Comparison of ENCODE assay signal across 13 cellular contexts in the genomic region with DNA sequence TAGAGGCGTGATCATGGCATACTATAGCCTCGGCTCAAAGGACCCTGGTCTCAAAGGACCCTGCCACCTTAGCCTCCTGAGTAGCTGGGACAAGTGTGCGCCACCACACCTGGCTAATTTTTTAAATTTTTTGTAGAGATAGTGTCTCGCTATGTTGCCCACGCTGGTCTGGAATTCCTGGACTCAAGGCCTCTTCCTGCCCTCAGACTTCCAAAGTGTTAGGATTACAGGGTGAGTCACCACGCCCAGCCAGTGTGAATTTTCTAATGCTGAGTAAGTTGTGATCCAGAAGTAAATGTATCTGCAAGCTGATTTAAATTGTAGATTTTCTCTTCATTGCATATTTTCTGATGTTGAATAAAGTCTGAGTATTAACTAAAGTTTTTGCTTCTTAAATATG. TPM values are rescaled to one million over a fixed set of nuclear protein-coding genes. Genes with fewer than 3 reads are reported as not detected.
A peak's percentile ranks its signal among the peaks of the same experiment; 100 is the strongest.
DNase-seq lines count a peak whose midpoint lies in the region; ATAC-seq and TF ChIP-seq lines count a peak whose summit lies in the region.
"Had no signal": no experiment of that assay in that cellular context is flagged by ENCODE, and none has a peak within 500 bp of the region (broad histone marks: within the 10 kb centered on the region; RNA-seq: fewer than 3 reads in every experiment).

No MANE protein-coding gene starts in this region.

- H3K4me1 ChIP-seq in BLaER1 (peaks cover 36% of the 10 kb centered on the region), mesodermal cell (ENCODE audit: control insufficient read depth, insufficient read depth, low read length, poor library complexity, severe bottlenecking) (peaks cover 3% of the 10 kb centered on the region), esophagus muscularis mucosa (peaks cover 0 to 34% (median 24%) of the 10 kb centered on the region in 4 donors)
- H3K4me1 ChIP-seq: Caco-2 had no signal

- peak; percentile 85 for DNase-seq in M059J (ENCODE audit: low read depth)
- no peak for DNase-seq in chondrocyte (ENCODE audit: low spot score)
- no peak for DNase-seq in NCI-H446 treated with DMSO at 0.1 percent for 48 hours (lab: John Stamatoyannopoulos, UW)
- DNase-seq in esophagus muscularis mucosa (ENCODE audit: extremely low spot score) = no peak
- no peak for DNase-seq in Kasumi-1 (lab: John Stamatoyannopoulos, UW)
- DNase-seq: Caco-2; effector CD8-positive, alpha-beta T cell; NCI-H1930; stimulated activated CD4-positive, alpha-beta T cell treated with anti-CD3 and anti-CD28 coated beads, Interleukin-4, amount 100 ng/mL, for 24 hours had no signal

- peaks cover 16% of the 10 kb centered on the region for H3K9me3 ChIP-seq in BLaER1
- no peaks in the 10 kb centered on the region for H3K9me3 ChIP-seq in mesodermal cell (ENCODE audit: control insufficient read depth, low read length)
- H3K9me3 ChIP-seq in esophagus muscularis mucosa = no peaks in the 10 kb centered on the region
- H3K9me3 ChIP-seq: Caco-2 had no signal

- H3K36me3 ChIP-seq in BLaER1 (peaks cover 6% of the 10 kb centered on the region; the same call in 1 of the 2 replicates), mesodermal cell (ENCODE audit: control insufficient read depth, insufficient read depth, low read length) (peaks cover 29% of the 10 kb centered on the region), esophagus muscularis mucosa (no peaks in the 10 kb centered on the region)

- no peak for ATAC-seq in HG02571 (IDR thresholded peaks at IDR 0.05; ENCODE audit: unreplicated experiment)

- no peaks in the 10 kb centered on the region for H3K27me3 Mint-ChIP-seq in chondrocyte (ENCODE audit: low read depth)
- H3K27me3 Mint-ChIP-seq: activated naive CD8-positive, alpha-beta T cell had no signal

- H3K4me3 ChIP-seq in BLaER1 (no peak overlapping the region; the same call in 1 of the 2 replicates), mesodermal cell (ENCODE audit: extremely low read depth, insufficient read depth, low read length, poor library complexity, severe bottlenecking) (no peak overlapping the region), esophagus muscularis mucosa (no peak overlapping the region)

- H3K27ac ChIP-seq in BLaER1 (no peak overlapping the region), mesodermal cell (ENCODE audit: low read depth, low read length, severe bottlenecking) (peak overlapping the region; percentile 36), esophagus muscularis mucosa (replicated peaks in 1 of 4) (no peak overlapping the region)

- no peak overlapping the region for H3K9ac ChIP-seq in BLaER1

- peak overlapping the region; percentile 73 for H3K4me2 ChIP-seq in BLaER1

- TF ChIP-seq EP300 in esophagus muscularis mucosa (IDR thresholded peaks at IDR 0.05) = no peak

- H3K4me3 Mint-ChIP-seq in chondrocyte (ENCODE audit: unreplicated experiment) = peak overlapping the region; percentile 40

- H3K27me3 ChIP-seq in BLaER1 = no peaks in the 10 kb centered on the region
- H3K27me3 ChIP-seq in esophagus muscularis mucosa = no peaks in the 10 kb centered on the region

- no peak for TF ChIP-seq POLR2A in esophagus muscularis mucosa (IDR thresholded peaks at IDR 0.05; ENCODE audit: low read depth)

- peaks cover 3% of the 10 kb centered on the region for H3K36me3 Mint-ChIP-seq in chondrocyte (ENCODE audit: low read depth)

- TF ChIP-seq CTCF in chondrocyte (IDR thresholded peaks at IDR 0.05) (no peak), esophagus muscularis mucosa (IDR thresholded peaks at IDR 0.05) (no peak)

- peaks cover 37% of the 10 kb centered on the region for H3K4me1 Mint-ChIP-seq in chondrocyte (ENCODE audit: low read depth)

- H3K9me3 Mint-ChIP-seq in chondrocyte (ENCODE audit: low read depth) = peaks cover 14% of the 10 kb centered on the region

- H3K27ac Mint-ChIP-seq in chondrocyte (ENCODE audit: unreplicated experiment) = peak overlapping the region; percentile 87
- H3K27ac Mint-ChIP-seq: activated naive CD8-positive, alpha-beta T cell had no signal

- H4K20me1 ChIP-seq in BLaER1 = no peaks in the 10 kb centered on the region

- 100% methylated on average over 3 of the region's 6 CpGs; no CpG with 5 or more reads in 1 of the 2 experiments for WGBS in mesodermal cell (ENCODE audit: insufficient coverage in 2 of 2), 2 experiments
- WGBS in esophagus muscularis mucosa = 78% methylated on average over 6 of the region's 6 CpGs

- intact Hi-C loops in esophagus muscularis mucosa (cut with DNase I) = no loop called here

RNA-seq across cellular contexts. Expression of gene ZNF674, which starts 2.6 kb away (rescaled TPM):
- 3.0 and 3.4 TPM in 2 replicates for total RNA-seq in M059J (2014; rRNA removed; shearing (Covaris generic))
- 6.3 to 6.5 TPM (median 6.4 TPM) in 3 replicates for total RNA-seq in chondrocyte
- polyA plus RNA-seq in mesodermal cell (2013, experiment 1 of 2) = 3.2 TPM
- polyA plus RNA-seq in mesodermal cell (2013, experiment 2 of 2) = 3.6 TPM
- 1 to 10 TPM; 2.0 to 5.0 (median 2.8) TPM for total RNA-seq in esophagus muscularis mucosa

RNA-seq across cellular contexts. Expression of gene CHST7, which starts 25.7 kb away (rescaled TPM):
- total RNA-seq in M059J (2014; rRNA removed; shearing (Covaris generic)) = 11.0 and 17.4 TPM in 2 replicates
- total RNA-seq in chondrocyte (6.5 to 11.7 TPM (median 7.0 TPM) in 3 replicates), esophagus muscularis mucosa (10 to 100 TPM; 12.5 to 20.6 (median 17.2) TPM)
- 5.5 TPM for polyA plus RNA-seq in mesodermal cell (2013, experiment 1 of 2)
- 3.9 TPM for polyA plus RNA-seq in mesodermal cell (2013, experiment 2 of 2)
